8 cellular contexts compared by ENCODE assay signal in genomic region chr16:72172105-72173034, GRCh38. TPM values are rescaled to one million over a fixed set of nuclear protein-coding genes. Genes with fewer than 3 reads are reported as not detected.
DNase-seq lines count a peak whose midpoint lies in the region; ATAC-seq and TF ChIP-seq lines count a peak whose summit lies in the region.

A gene with protein sequence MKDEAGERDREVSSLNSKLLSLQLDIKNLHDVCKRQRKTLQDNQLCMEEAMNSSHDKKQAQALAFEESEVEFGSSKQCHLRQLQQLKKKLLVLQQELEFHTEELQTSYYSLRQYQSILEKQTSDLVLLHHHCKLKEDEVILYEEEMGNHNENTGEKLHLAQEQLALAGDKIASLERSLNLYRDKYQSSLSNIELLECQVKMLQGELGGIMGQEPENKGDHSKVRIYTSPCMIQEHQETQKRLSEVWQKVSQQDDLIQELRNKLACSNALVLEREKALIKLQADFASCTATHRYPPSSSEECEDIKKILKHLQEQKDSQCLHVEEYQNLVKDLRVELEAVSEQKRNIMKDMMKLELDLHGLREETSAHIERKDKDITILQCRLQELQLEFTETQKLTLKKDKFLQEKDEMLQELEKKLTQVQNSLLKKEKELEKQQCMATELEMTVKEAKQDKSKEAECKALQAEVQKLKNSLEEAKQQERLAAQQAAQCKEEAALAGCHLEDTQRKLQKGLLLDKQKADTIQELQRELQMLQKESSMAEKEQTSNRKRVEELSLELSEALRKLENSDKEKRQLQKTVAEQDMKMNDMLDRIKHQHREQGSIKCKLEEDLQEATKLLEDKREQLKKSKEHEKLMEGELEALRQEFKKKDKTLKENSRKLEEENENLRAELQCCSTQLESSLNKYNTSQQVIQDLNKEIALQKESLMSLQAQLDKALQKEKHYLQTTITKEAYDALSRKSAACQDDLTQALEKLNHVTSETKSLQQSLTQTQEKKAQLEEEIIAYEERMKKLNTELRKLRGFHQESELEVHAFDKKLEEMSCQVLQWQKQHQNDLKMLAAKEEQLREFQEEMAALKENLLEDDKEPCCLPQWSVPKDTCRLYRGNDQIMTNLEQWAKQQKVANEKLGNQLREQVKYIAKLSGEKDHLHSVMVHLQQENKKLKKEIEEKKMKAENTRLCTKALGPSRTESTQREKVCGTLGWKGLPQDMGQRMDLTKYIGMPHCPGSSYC (minus strand): TSS chr16:72172155. CDS start chr16:72171208, 947 bp downstream.

- no peaks in the 10 kb centered on the region for H3K36me3 Mint-ChIP-seq in mesothelial cell of epicardium

- peaks cover 9% of the 10 kb centered on the region for H3K4me1 Mint-ChIP-seq in mesothelial cell of epicardium

- H3F3A ChIP-seq in PC-9 (ENCODE audit: insufficient read depth, low read depth) (no peaks in the 10 kb centered on the region), neural cell (ENCODE audit: insufficient read depth, low read length, poor library complexity, severe bottlenecking) (no peaks in the 10 kb centered on the region)

- intact Hi-C loops in PC-9 (cut with micrococcal nuclease; ENCODE audit: unreplicated experiment): no loop called here

- no peaks in the 10 kb centered on the region for H3K4me1 ChIP-seq in PC-9 (replicated peaks; ENCODE audit: insufficient read depth)

- H2AFZ ChIP-seq in PC-9 (no peak within 1 kb of the TSS), neural cell (ENCODE audit: low read depth, low read length) (no peak within 1 kb of the TSS)

- H3K27me3 ChIP-seq in PC-9 (ENCODE audit: insufficient read depth, low read depth) (peaks cover 42% of the 10 kb centered on the region), neural cell (ENCODE audit: insufficient read depth, low read depth, low read length) (no peaks in the 10 kb centered on the region)

- POLR2A ChIA-PET in PC-9 (lab: Charles Lee; ENCODE audit: unreplicated experiment): no interaction called here

- peak; percentile 42 for TF ChIP-seq EP300 in neural cell (conservative IDR thresholded peaks at IDR 0.05; ENCODE audit: poor library complexity, severe bottlenecking)

- CTCF ChIA-PET in PC-9 (lab: Charles Lee): no interaction called here

- H3K4me3 Mint-ChIP-seq in mesothelial cell of epicardium: no peak within 1 kb of the TSS

- H3K9me2 ChIP-seq in PC-9 (ENCODE audit: insufficient read depth) (no peaks in the 10 kb centered on the region), neural cell (ENCODE audit: insufficient read depth, low read length) (no peaks in the 10 kb centered on the region)

- no peaks in the 10 kb centered on the region for H3K79me2 ChIP-seq in PC-9 (ENCODE audit: low read depth)
- no peaks in the 10 kb centered on the region for H3K79me2 ChIP-seq in neural cell (replicated peaks; ENCODE audit: insufficient read depth, low read length)

- ATAC-seq in GM19035 (IDR thresholded peaks at IDR 0.05; ENCODE audit: unreplicated experiment) (peak; percentile 97), HG03095 (IDR thresholded peaks at IDR 0.05; ENCODE audit: unreplicated experiment) (peak; percentile 98)

- no peaks in the 10 kb centered on the region for H3K36me3 ChIP-seq in PC-9 (ENCODE audit: low read depth)
- H3K36me3 ChIP-seq in neural cell (ENCODE audit: insufficient read depth, low read length): no peaks in the 10 kb centered on the region

- no TSS peak for BruUV-seq in PC-9 (replicated peaks; lab: Mats Ljungman, UMichigan)

- no peak within 1 kb of the TSS for H3K9ac ChIP-seq in neural cell (ENCODE audit: low read length)

- H3K4me3 ChIP-seq in PC-9: no peak within 1 kb of the TSS
- H3K4me3 ChIP-seq in epithelial cell of esophagus (ENCODE audit: low read length): no peak within 1 kb of the TSS
- no peak within 1 kb of the TSS for H3K4me3 ChIP-seq in neural cell (ENCODE audit: low read length)

- H3K27ac Mint-ChIP-seq in mesothelial cell of epicardium: no peak within 1 kb of the TSS

- no peaks in the 10 kb centered on the region for H3K27me3 Mint-ChIP-seq in mesothelial cell of epicardium (ENCODE audit: low read depth)

- H4K20me1 ChIP-seq in PC-9 (ENCODE audit: insufficient read depth) (no peaks in the 10 kb centered on the region), neural cell (ENCODE audit: insufficient read depth) (no peaks in the 10 kb centered on the region)

- TF ChIP-seq CTCF in PC-9 (conservative IDR thresholded peaks at IDR 0.05) (no peak), epithelial cell of esophagus (IDR thresholded peaks at IDR 0.05; ENCODE audit: insufficient read depth, low read depth, low read length, missing control alignments) (no peak), neural cell (IDR thresholded peaks at IDR 0.05; ENCODE audit: poor library complexity, severe bottlenecking) (no peak), mesothelial cell of epicardium (IDR thresholded peaks at IDR 0.05; ENCODE audit: unreplicated experiment) (no peak)

- peaks cover 12% of the 10 kb centered on the region for H3K9me3 Mint-ChIP-seq in mesothelial cell of epicardium

- peak; percentile 87 for DNase-seq in DMS 273 (lab: John Stamatoyannopoulos, UW; ENCODE audit: unreplicated experiment)
- peak; percentile 0 to 77 for DNase-seq in PC-9
- DNase-seq in epithelial cell of esophagus (ENCODE audit: low read depth): peak; percentile 85
- no peak for DNase-seq in mesothelial cell of epicardium (ENCODE audit: low spot score in 2 of 2, unreplicated experiment in 2 of 2)
- DNase-seq in activated CD4-positive, CD25-positive, alpha-beta regulatory T cell treated with anti-CD3 and anti-CD28 coated beads, Interleukin-2, amount 50 U/mL, for 72 hours: no peak

- no peak within 1 kb of the TSS for H3K27ac ChIP-seq in PC-9
- H3K27ac ChIP-seq in neural cell (ENCODE audit: low read length): peak within 1 kb of the TSS; percentile 21

- no peak within 1 kb of the TSS for H3K4me2 ChIP-seq in PC-9
- no peak within 1 kb of the TSS for H3K4me2 ChIP-seq in neural cell (ENCODE audit: low read length)

- no peak for TF ChIP-seq RAD21 in neural cell (conservative IDR thresholded peaks at IDR 0.05)

- H3K9me3 ChIP-seq in PC-9 (ENCODE audit: insufficient read depth, low read depth) (no peaks in the 10 kb centered on the region), neural cell (ENCODE audit: low read length) (no peaks in the 10 kb centered on the region)

TF ChIP-seq in neural cell, 6 proteins besides CTCF, POLR2A, EP300 and RAD21:
- TF ChIP-seq EZH2 (IDR thresholded peaks at IDR 0.05; ENCODE audit: borderline replicate concordance, insufficient read depth, low read length, poor library complexity, severe bottlenecking) (no peak), POLR2AphosphoS5 (IDR thresholded peaks at IDR 0.05) (no peak), SMC3 (conservative IDR thresholded peaks at IDR 0.05; ENCODE audit: poor library complexity) (no peak), MXI1 (conservative IDR thresholded peaks at IDR 0.05; ENCODE audit: poor library complexity, severe bottlenecking) (no peak), TAF1 (IDR thresholded peaks at IDR 0.05; ENCODE audit: low read depth) (no peak)
- TF ChIP-seq, protein P1, sequence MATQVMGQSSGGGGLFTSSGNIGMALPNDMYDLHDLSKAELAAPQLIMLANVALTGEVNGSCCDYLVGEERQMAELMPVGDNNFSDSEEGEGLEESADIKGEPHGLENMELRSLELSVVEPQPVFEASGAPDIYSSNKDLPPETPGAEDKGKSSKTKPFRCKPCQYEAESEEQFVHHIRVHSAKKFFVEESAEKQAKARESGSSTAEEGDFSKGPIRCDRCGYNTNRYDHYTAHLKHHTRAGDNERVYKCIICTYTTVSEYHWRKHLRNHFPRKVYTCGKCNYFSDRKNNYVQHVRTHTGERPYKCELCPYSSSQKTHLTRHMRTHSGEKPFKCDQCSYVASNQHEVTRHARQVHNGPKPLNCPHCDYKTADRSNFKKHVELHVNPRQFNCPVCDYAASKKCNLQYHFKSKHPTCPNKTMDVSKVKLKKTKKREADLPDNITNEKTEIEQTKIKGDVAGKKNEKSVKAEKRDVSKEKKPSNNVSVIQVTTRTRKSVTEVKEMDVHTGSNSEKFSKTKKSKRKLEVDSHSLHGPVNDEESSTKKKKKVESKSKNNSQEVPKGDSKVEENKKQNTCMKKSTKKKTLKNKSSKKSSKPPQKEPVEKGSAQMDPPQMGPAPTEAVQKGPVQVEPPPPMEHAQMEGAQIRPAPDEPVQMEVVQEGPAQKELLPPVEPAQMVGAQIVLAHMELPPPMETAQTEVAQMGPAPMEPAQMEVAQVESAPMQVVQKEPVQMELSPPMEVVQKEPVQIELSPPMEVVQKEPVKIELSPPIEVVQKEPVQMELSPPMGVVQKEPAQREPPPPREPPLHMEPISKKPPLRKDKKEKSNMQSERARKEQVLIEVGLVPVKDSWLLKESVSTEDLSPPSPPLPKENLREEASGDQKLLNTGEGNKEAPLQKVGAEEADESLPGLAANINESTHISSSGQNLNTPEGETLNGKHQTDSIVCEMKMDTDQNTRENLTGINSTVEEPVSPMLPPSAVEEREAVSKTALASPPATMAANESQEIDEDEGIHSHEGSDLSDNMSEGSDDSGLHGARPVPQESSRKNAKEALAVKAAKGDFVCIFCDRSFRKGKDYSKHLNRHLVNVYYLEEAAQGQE (IDR thresholded peaks at IDR 0.05; ENCODE audit: borderline replicate concordance): no peak

RNA-seq across cellular contexts. Expression of the gene that starts here (rescaled TPM):
- total RNA-seq in PC-9 (2021) (0.55 TPM in 1 of 2 replicates, not detected in the other), mesothelial cell of epicardium (3.7 to 5.7 TPM (median 4.9 TPM) in 3 replicates)
- 0.12 and 1.0 TPM in 2 replicates for polyA plus RNA-seq in neural cell
- polyA minus RNA-seq in neural cell: 2.2 and 2.7 TPM in 2 replicates

Comparison
In these comparisons a context has a peak if more than half of its experiments do, and no peak if none do; other contexts are left out.
1. Peak in DNase-seq in PC-9; RNA of the gene not detected or under 1 TPM.
2. DNase-seq: peak in DMS 273 (single experiment) and epithelial cell of esophagus (single experiment); none in mesothelial cell of epicardium (0 of 2) and activated CD4-positive, CD25-positive, alpha-beta regulatory T cell treated with anti-CD3 and anti-CD28 coated beads, Interleukin-2, amount 50 U/mL, for 72 hours (single experiment).